In the genomic region with DNA sequence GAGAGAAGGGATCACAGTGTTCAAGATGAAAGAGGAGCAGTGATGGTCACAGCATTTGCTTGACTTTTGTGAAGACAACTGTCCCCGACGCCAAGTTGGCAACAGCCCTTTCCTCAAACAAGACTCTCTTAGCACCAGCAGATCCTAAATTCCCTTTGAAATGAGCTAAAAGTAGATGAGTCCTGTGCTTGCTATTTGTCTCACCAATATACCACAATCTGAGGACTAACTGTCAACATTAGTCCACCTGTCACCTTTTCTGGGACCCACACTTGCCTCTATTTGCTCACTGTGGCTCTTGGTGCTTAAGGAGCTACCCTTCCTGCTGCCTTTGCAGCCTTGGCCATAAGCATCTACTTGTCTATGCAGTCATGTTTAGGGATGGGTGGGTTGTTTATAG, we compare ENCODE assay signal across 36 cellular contexts. TPM values are rescaled to one million over a fixed set of nuclear protein-coding genes. Genes with fewer than 3 reads are reported as not detected.
"Had no signal": no experiment of that assay in that cellular context is flagged by ENCODE, and none has a peak within 500 bp of the region (broad histone marks: within the 10 kb centered on the region; RNA-seq: fewer than 3 reads in every experiment).

No MANE protein-coding gene starts in this region.

- H3K9me3 ChIP-seq: ascending aorta, breast epithelium, colonic mucosa, esophagus squamous epithelium, gastroesophageal sphincter had no signal

- ATAC-seq: activated CD4-positive, CD25-positive, alpha-beta regulatory T cell treated with anti-CD3 and anti-CD28 coated beads, Interleukin-2, amount 50 U/mL, for 24 hours; activated CD8-positive, alpha-beta memory T cell treated with anti-CD3 and anti-CD28 coated beads, Interleukin-2, amount 10 ng/mL, durations not matched to agents 7 days and 5 days; activated CD8-positive, alpha-beta T cell treated with anti-CD3 and anti-CD28 coated beads, Interleukin-2, amount 10 ng/mL, durations not matched to agents 7 days and 5 days; gastroesophageal sphincter had no signal

- H3K36me3 ChIP-seq: breast epithelium, colonic mucosa had no signal

- H3K27ac Mint-ChIP-seq: activated B cell treated with CpG ODN at 0.5 μM for 24 hours; activated CD8-positive, alpha-beta memory T cell treated with anti-CD3 and anti-CD28 coated beads, Interleukin-2, amount 10 ng/mL, durations not matched to agents 7 days and 5 days; activated CD8-positive, alpha-beta T cell treated with anti-CD3 and anti-CD28 coated beads, Interleukin-2, amount 10 ng/mL, durations not matched to agents 7 days and 5 days; activated naive CD8-positive, alpha-beta T cell; activated T-helper 1 cell treated with anti-CD3 and anti-CD28 coated beads, Interleukin-12 subunit alpha, Interleukin-12 subunit beta, Interleukin-2, Interleukin-4 antibody, amounts not matched to agents 30 ng/mL and 10 ng/mL and 1 ng/mL, durations not matched to agents 14 hours and 24 hours and 36 hours; brain had no signal

- H3K9me3 Mint-ChIP-seq: activated B cell treated with CpG ODN at 0.5 μM for 24 hours; activated T-helper 1 cell treated with anti-CD3 and anti-CD28 coated beads, Interleukin-12 subunit alpha, Interleukin-12 subunit beta, Interleukin-2, Interleukin-4 antibody, amounts not matched to agents 30 ng/mL and 10 ng/mL and 1 ng/mL, durations not matched to agents 14 hours and 24 hours and 36 hours; brain had no signal

- FAIRE-seq: endometrium had no signal

- DNase-seq: activated B cell treated with CpG ODN at 0.5 μM for 24 hours; activated CD4-positive, alpha-beta T cell treated with anti-CD3 and anti-CD28 coated beads for 48 hours; activated CD4-positive, alpha-beta T cell treated with anti-CD3 and anti-CD28 coated beads, Interleukin-2, amount 50 U/mL, for 1 hour; activated CD4-positive, alpha-beta T cell treated with anti-CD3 and anti-CD28 coated beads, Interleukin-2, amount 50 U/mL, for 48 hours; activated CD8-positive, alpha-beta memory T cell treated with anti-CD3 and anti-CD28 coated beads, Interleukin-2, amount 10 ng/mL, durations not matched to agents 7 days and 5 days; activated CD8-positive, alpha-beta memory T cell treated with anti-CD3 and anti-CD28 coated beads, Interleukin-2, amount 50 U/mL, for 4 hours; activated CD8-positive, alpha-beta T cell treated with anti-CD3 and anti-CD28 coated beads, Interleukin-2, amount 10 ng/mL, durations not matched to agents 7 days and 5 days; activated gamma-delta T cell; activated naive CD4-positive, alpha-beta T cell treated with anti-CD3 and anti-CD28 coated beads, Interleukin-2, amount 50 U/mL, for 16 hours; activated naive CD4-positive, alpha-beta T cell treated with Interleukin-2 at 50 U/mL for 16 hours; activated T-cell treated with anti-CD3 and anti-CD28 coated beads, Interleukin-2, amount 50 U/mL, for 1 hour; activated T-cell treated with anti-CD3 and anti-CD28 coated beads, Interleukin-2, amount 50 U/mL, for 48 hours; central memory CD4-positive, alpha-beta T cell; cerebellar nuclear complex; colonic mucosa; effector CD8-positive, alpha-beta T cell; esophagus squamous epithelium; foreskin melanocyte; T-helper 9 cell; WERI-Rb-1 had no signal

- H3K4me3 Mint-ChIP-seq: activated B cell treated with CpG ODN at 0.5 μM for 24 hours; activated CD8-positive, alpha-beta memory T cell treated with anti-CD3 and anti-CD28 coated beads, Interleukin-2, amount 10 ng/mL, durations not matched to agents 7 days and 5 days; activated CD8-positive, alpha-beta T cell treated with anti-CD3 and anti-CD28 coated beads, Interleukin-2, amount 10 ng/mL, durations not matched to agents 7 days and 5 days; activated naive CD8-positive, alpha-beta T cell; activated T-helper 1 cell treated with anti-CD3 and anti-CD28 coated beads, Interleukin-12 subunit alpha, Interleukin-12 subunit beta, Interleukin-2, Interleukin-4 antibody, amounts not matched to agents 30 ng/mL and 10 ng/mL and 1 ng/mL, durations not matched to agents 14 hours and 24 hours and 36 hours; brain had no signal

- H3K27me3 ChIP-seq: ascending aorta, breast epithelium, cardiac muscle cell, colonic mucosa, esophagus squamous epithelium, gastroesophageal sphincter had no signal

- H3K4me1 ChIP-seq: ascending aorta, breast epithelium, colonic mucosa, esophagus squamous epithelium, gastroesophageal sphincter had no signal

- H3K4me1 Mint-ChIP-seq: activated B cell treated with CpG ODN at 0.5 μM for 24 hours, brain had no signal

- H3K27me3 Mint-ChIP-seq: activated B cell treated with CpG ODN at 0.5 μM for 24 hours; activated CD8-positive, alpha-beta memory T cell treated with anti-CD3 and anti-CD28 coated beads, Interleukin-2, amount 10 ng/mL, durations not matched to agents 7 days and 5 days; activated naive CD8-positive, alpha-beta T cell; brain had no signal

- H3K27ac ChIP-seq: ascending aorta, breast epithelium, cardiac muscle cell, colonic mucosa, epithelial cell of prostate, esophagus squamous epithelium, gastroesophageal sphincter, WERI-Rb-1 had no signal

- H3K4me3 ChIP-seq: ascending aorta, breast epithelium, cardiac muscle cell, colonic mucosa, esophagus squamous epithelium, gastroesophageal sphincter had no signal

RNA-seq across cellular contexts. Expression of gene COL2A1, which starts 47.4 kb away (rescaled TPM):
- total RNA-seq: activated B cell treated with CpG ODN at 0.5 μM for 24 hours; activated CD8-positive, alpha-beta memory T cell treated with anti-CD3 and anti-CD28 coated beads for 36 hours; activated CD8-positive, alpha-beta T cell treated with anti-CD3 and anti-CD28 coated beads, Interleukin-2, amount 10 ng/mL, durations not matched to agents 7 days and 5 days; ascending aorta; dermis microvascular lymphatic vessel endothelial cell; endothelial cell of umbilical vein; esophagus squamous epithelium; fibroblast of lung; gastroesophageal sphincter; glomerular endothelial cell; T-helper 1 cell treated with Interleukin-12 subunit alpha and Interleukin-12 subunit beta and Interleukin-4 antibody, amounts not matched to agents 30 ng/mL and 1 ng/mL, for 36 hours had no signal
- polyA plus RNA-seq: endothelial cell of umbilical vein, fibroblast of lung had no signal
